Comparison of ENCODE assay signal across 21 cellular contexts in genomic region chr2:98875746-98876145, GRCh38.
"Had no signal": no experiment of that assay in that cellular context is flagged by ENCODE, and none has a peak within 500 bp of the region (broad histone marks: within the 10 kb centered on the region; RNA-seq: fewer than 3 reads in every experiment).

No MANE protein-coding gene starts in this region.

- H3K9me3 ChIP-seq: ascending aorta, body of pancreas had no signal

- H3K27me3 ChIP-seq: ascending aorta, body of pancreas had no signal

- H3K9me3 Mint-ChIP-seq: activated naive CD4-positive, alpha-beta T cell treated with anti-CD3 and anti-CD28 coated beads, Interleukin-2, amount 50 U/mL, for 72 hours; activated naive CD8-positive, alpha-beta T cell treated with anti-CD3 and anti-CD28 coated beads, Interleukin-2, amount 50 U/mL, for 24 hours; activated T-cell treated with anti-CD3 and anti-CD28 coated beads, Interleukin-2, amount 50 U/mL, for 4 hours had no signal

- H3K4me1 Mint-ChIP-seq: activated naive CD8-positive, alpha-beta T cell treated with anti-CD3 and anti-CD28 coated beads, Interleukin-2, amount 50 U/mL, for 24 hours; T-helper 17 cell had no signal

- DNase-seq: activated CD4-positive, alpha-beta T cell treated with anti-CD3 and anti-CD28 coated beads for 4 hours; activated CD4-positive, alpha-beta T cell treated with anti-CD3 and anti-CD28 coated beads, Interleukin-2, amount 50 U/mL, for 4 hours; activated CD8-positive, alpha-beta T cell treated with anti-CD3 and anti-CD28 coated beads, Interleukin-2, amount 10 ng/mL, durations not matched to agents 7 days and 5 days; activated effector memory CD4-positive, alpha-beta T cell treated with anti-CD3 and anti-CD28 coated beads, Interleukin-2, amount 50 U/mL, for 16 hours; activated naive CD4-positive, alpha-beta T cell treated with Interleukin-2 at 50 U/mL for 16 hours; activated naive CD8-positive, alpha-beta T cell treated with anti-CD3 and anti-CD28 coated beads, Interleukin-2, amount 50 U/mL, for 24 hours; activated T-cell treated with anti-CD3 and anti-CD28 coated beads, Interleukin-2, amount 50 U/mL, for 4 hours; amniotic stem cell; body of pancreas; NCI-H1092; NCI-H1930; NCI-H2227 treated with DMSO at 0.1 percent for 48 hours; NCI-H446 treated with DMSO at 0.1 percent for 48 hours; NCI-H524 treated with DMSO at 0.1 percent for 48 hours; NCI-H748 treated with DMSO at 0.1 percent for 48 hours; SIG-M5; T-helper 17 cell had no signal

- H3K36me3 ChIP-seq: ascending aorta had no signal

- H3K4me3 Mint-ChIP-seq: activated CD8-positive, alpha-beta T cell treated with anti-CD3 and anti-CD28 coated beads, Interleukin-2, amount 10 ng/mL, durations not matched to agents 7 days and 5 days; activated naive CD8-positive, alpha-beta T cell treated with anti-CD3 and anti-CD28 coated beads, Interleukin-2, amount 50 U/mL, for 24 hours; activated T-cell treated with anti-CD3 and anti-CD28 coated beads, Interleukin-2, amount 50 U/mL, for 4 hours; T-helper 17 cell had no signal

- H3K4me3 ChIP-seq: ascending aorta, body of pancreas had no signal

- H3K36me3 Mint-ChIP-seq: activated naive CD4-positive, alpha-beta T cell treated with anti-CD3 and anti-CD28 coated beads, Interleukin-2, amount 50 U/mL, for 72 hours had no signal

- H3K27ac Mint-ChIP-seq: activated CD8-positive, alpha-beta T cell treated with anti-CD3 and anti-CD28 coated beads, Interleukin-2, amount 10 ng/mL, durations not matched to agents 7 days and 5 days; activated naive CD4-positive, alpha-beta T cell treated with anti-CD3 and anti-CD28 coated beads, Interleukin-2, amount 50 U/mL, for 72 hours; activated naive CD8-positive, alpha-beta T cell treated with anti-CD3 and anti-CD28 coated beads, Interleukin-2, amount 50 U/mL, for 24 hours had no signal

- H3K27ac ChIP-seq: ascending aorta, body of pancreas, KMS-11, VCaP had no signal

- ATAC-seq: activated CD8-positive, alpha-beta T cell treated with anti-CD3 and anti-CD28 coated beads, Interleukin-2, amount 10 ng/mL, durations not matched to agents 7 days and 5 days; body of pancreas had no signal

- H3K4me1 ChIP-seq: ascending aorta had no signal
